In genomic region chr11:12767022-12767421, GRCh38 we compare ENCODE assay signal across 29 cellular contexts.
DNase-seq lines count a peak whose midpoint lies in the region; ATAC-seq and TF ChIP-seq lines count a peak whose summit lies in the region.
"Had no signal": no experiment of that assay in that cellular context is flagged by ENCODE, and none has a peak within 500 bp of the region (broad histone marks: within the 10 kb centered on the region; RNA-seq: fewer than 3 reads in every experiment).

No MANE protein-coding gene starts in this region.

- no peaks in the 10 kb centered on the region for H3K9me3 Mint-ChIP-seq in osteocyte (ENCODE audit: unreplicated experiment)
- H3K9me3 Mint-ChIP-seq: activated CD4-positive, alpha-beta memory T cell treated with anti-CD3 and anti-CD28 coated beads, Interleukin-2, amount 10 ng/mL, durations not matched to agents 7 days and 5 days; activated T-helper 1 cell treated with anti-CD3 and anti-CD28 coated beads, Interleukin-12 subunit alpha, Interleukin-12 subunit beta, Interleukin-2, Interleukin-4 antibody, amounts not matched to agents 30 ng/mL and 10 ng/mL and 1 ng/mL, durations not matched to agents 14 hours and 24 hours and 36 hours; brain; naive B cell; T-helper 2 cell treated with Interferon-gamma antibody and Interleukin-4, amounts not matched to agents 5 μg/mL and 100 μg/mL, for 36 hours had no signal

- no peaks in the 10 kb centered on the region for H3K9me3 ChIP-seq in left ventricle myocardium inferior (replicated peaks)
- no peaks in the 10 kb centered on the region for H3K9me3 ChIP-seq in subcutaneous abdominal adipose tissue (ENCODE audit: control insufficient read depth in 5 of 5, low read length in 5 of 5)
- H3K9me3 ChIP-seq: esophagus muscularis mucosa, uterus had no signal

- TF ChIP-seq CTCF in left ventricle myocardium inferior (IDR thresholded peaks at IDR 0.05; ENCODE audit: borderline replicate concordance) = no peak
- no peak for TF ChIP-seq CTCF in fibroblast of mammary gland (conservative IDR thresholded peaks at IDR 0.05; ENCODE audit: control insufficient read depth, insufficient read depth, low read depth, low read length)
- no peak for TF ChIP-seq CTCF in osteocyte (IDR thresholded peaks at IDR 0.05)

- H3K27me3 Mint-ChIP-seq in osteocyte (ENCODE audit: unreplicated experiment) = no peaks in the 10 kb centered on the region
- H3K27me3 Mint-ChIP-seq: brain had no signal

- no peaks in the 10 kb centered on the region for H3K27me3 ChIP-seq in left ventricle myocardium inferior (ENCODE audit: low read depth)
- H3K27me3 ChIP-seq in subcutaneous abdominal adipose tissue (ENCODE audit: control insufficient read depth in 5 of 5, insufficient read depth in 4 of 5, low read length in 5 of 5) = no peaks in the 10 kb centered on the region
- H3K27me3 ChIP-seq: esophagus muscularis mucosa, uterus had no signal

- H3K27ac Mint-ChIP-seq in osteocyte (ENCODE audit: unreplicated experiment) = peak overlapping the region; percentile 64
- H3K27ac Mint-ChIP-seq: activated CD4-positive, alpha-beta memory T cell treated with anti-CD3 and anti-CD28 coated beads, Interleukin-2, amount 10 ng/mL, durations not matched to agents 7 days and 5 days; activated T-helper 1 cell treated with anti-CD3 and anti-CD28 coated beads, Interleukin-12 subunit alpha, Interleukin-12 subunit beta, Interleukin-2, Interleukin-4 antibody, amounts not matched to agents 30 ng/mL and 10 ng/mL and 1 ng/mL, durations not matched to agents 14 hours and 24 hours and 36 hours; CD14-positive monocyte; naive B cell; T-helper 2 cell treated with Interferon-gamma antibody and Interleukin-4, amounts not matched to agents 5 μg/mL and 100 μg/mL, for 36 hours had no signal

- peaks cover 16% of the 10 kb centered on the region for H3K36me3 Mint-ChIP-seq in osteocyte (ENCODE audit: unreplicated experiment)
- H3K36me3 Mint-ChIP-seq: CD14-positive monocyte, naive B cell had no signal

- no peak overlapping the region for H3K4me3 Mint-ChIP-seq in osteocyte (ENCODE audit: unreplicated experiment)
- H3K4me3 Mint-ChIP-seq: activated CD4-positive, alpha-beta memory T cell treated with anti-CD3 and anti-CD28 coated beads, Interleukin-2, amount 10 ng/mL, durations not matched to agents 7 days and 5 days; activated T-helper 1 cell treated with anti-CD3 and anti-CD28 coated beads, Interleukin-12 subunit alpha, Interleukin-12 subunit beta, Interleukin-2, Interleukin-4 antibody, amounts not matched to agents 30 ng/mL and 10 ng/mL and 1 ng/mL, durations not matched to agents 14 hours and 24 hours and 36 hours; brain; CD14-positive monocyte; naive B cell; T-helper 2 cell treated with Interferon-gamma antibody and Interleukin-4, amounts not matched to agents 5 μg/mL and 100 μg/mL, for 36 hours had no signal

- H3K9ac ChIP-seq in subcutaneous abdominal adipose tissue (ENCODE audit: low read length in 5 of 5) = no peak overlapping the region

- H3K36me3 ChIP-seq in left ventricle myocardium inferior = peaks cover 12% of the 10 kb centered on the region
- peaks cover 8 to 21% (median 15%) of the 10 kb centered on the region in 5 donors for H3K36me3 ChIP-seq in subcutaneous abdominal adipose tissue (ENCODE audit: control insufficient read depth in 5 of 5, insufficient read depth in 5 of 5, low read length in 5 of 5)
- H3K36me3 ChIP-seq: uterus had no signal

- no peak overlapping the region for H3K4me3 ChIP-seq in left ventricle myocardium inferior
- H3K4me3 ChIP-seq in fibroblast of mammary gland (ENCODE audit: control insufficient read depth, low read depth, low read length) = no peak overlapping the region
- H3K4me3 ChIP-seq in subcutaneous abdominal adipose tissue (ENCODE audit: low read depth in 1 of 5, low read length in 5 of 5) = no peak overlapping the region
- H3K4me3 ChIP-seq: esophagus muscularis mucosa, uterus had no signal

- peaks cover 50% of the 10 kb centered on the region for H3K4me1 Mint-ChIP-seq in osteocyte (ENCODE audit: unreplicated experiment)
- H3K4me1 Mint-ChIP-seq: naive B cell had no signal

- ATAC-seq in left cardiac atrium (no peak), HG03571 (IDR thresholded peaks at IDR 0.05; ENCODE audit: unreplicated experiment) (no peak)
- ATAC-seq: HCT116 had no signal

- H3K4me1 ChIP-seq in left ventricle myocardium inferior (peaks cover 86% of the 10 kb centered on the region), subcutaneous abdominal adipose tissue (ENCODE audit: control insufficient read depth in 5 of 5, insufficient read depth in 5 of 5, low read length in 5 of 5) (peaks cover 8 to 51% (median 43%) of the 10 kb centered on the region in 5 donors)
- H3K4me1 ChIP-seq: uterus had no signal

- DNase-seq in left ventricle myocardium inferior = no peak
- DNase-seq in left cardiac atrium = no peak
- DNase-seq in fibroblast of mammary gland (ENCODE audit: low read depth) = peak; percentile 34
- DNase-seq in osteocyte (ENCODE audit: extremely low spot score, unreplicated experiment) = no peak
- DNase-seq in COLO668 (lab: John Stamatoyannopoulos, UW; ENCODE audit: unreplicated experiment) = no peak
- no peak for DNase-seq in NCI-H1092 treated with DMSO at 0.1 percent for 48 hours (lab: John Stamatoyannopoulos, UW)
- DNase-seq: 8988T; activated CD4-positive, alpha-beta memory T cell treated with anti-CD3 and anti-CD28 coated beads, Interleukin-2, amount 10 ng/mL, durations not matched to agents 7 days and 5 days; activated CD4-positive, alpha-beta T cell treated with anti-CD3 and anti-CD28 coated beads for 1 hour; activated CD8-positive, alpha-beta memory T cell treated with anti-CD3 and anti-CD28 coated beads, Interleukin-2, amount 50 U/mL, for 48 hours; activated naive CD4-positive, alpha-beta T cell treated with Interleukin-2 at 50 U/mL for 16 hours; cerebellar nuclear complex; DMS79 treated with DMSO at 0.1 percent for 48 hours; GF-D8; naive B cell; NCI-H2029; NCI-H524; SIG-M5; small intestine; stimulated activated naive CD4-positive, alpha-beta T cell treated with Interleukin-2 at 50 U/mL for 16 hours; uterus had no signal

- intact Hi-C loops in left ventricle myocardium inferior (cut with micrococcal nuclease) = no loop called here
- intact Hi-C loops in left cardiac atrium (cut with DNase I) = no loop called here

- H3K27ac ChIP-seq in left ventricle myocardium inferior (replicated peaks) = peak overlapping the region; percentile 36
- peak overlapping the region; percentile 15 for H3K27ac ChIP-seq in subcutaneous abdominal adipose tissue (ENCODE audit: low read depth, low read length)
- H3K27ac ChIP-seq: esophagus muscularis mucosa, uterus had no signal
